Comparison of ENCODE assay signal across 20 cellular contexts in genomic region chr10:88474884-88475844, GRCh38.
DNase-seq lines count a peak whose midpoint lies in the region; ATAC-seq and TF ChIP-seq lines count a peak whose summit lies in the region.
"Had no signal": no experiment of that assay in that cellular context is flagged by ENCODE, and none has a peak within 500 bp of the region (broad histone marks: within the 10 kb centered on the region; RNA-seq: fewer than 3 reads in every experiment).

No MANE protein-coding gene starts in this region.

- H3K36me3 ChIP-seq in heart left ventricle (no peaks in the 10 kb centered on the region), upper lobe of right lung (no peaks in the 10 kb centered on the region)
- H3K36me3 ChIP-seq: neutrophil had no signal

- intact Hi-C loops in heart left ventricle (cut with DNase I): loop anchor here in 1 of 10 donors (5.0 kb wide), 1 partner anchor 77 kb away; no protein-coding TSS in a partner anchor
- intact Hi-C loops in upper lobe of right lung (cut with DNase I): no loop called here

- H3K27ac ChIP-seq in VCaP (peak overlapping the region; percentile 55), heart left ventricle (peak overlapping the region in 10 of 12 donors; percentile 17 to 60 (median 48)), upper lobe of right lung (peak overlapping the region; percentile 39)
- H3K27ac ChIP-seq: HL-60, neutrophil had no signal

- H3K4me1 ChIP-seq in heart left ventricle (peaks cover 0 to 30% (median 5%) of the 10 kb centered on the region in 12 donors), upper lobe of right lung (no peaks in the 10 kb centered on the region)

- TF ChIP-seq CTCF in VCaP (conservative IDR thresholded peaks at IDR 0.05) (no peak), heart left ventricle (IDR thresholded peaks at IDR 0.05) (no peak), omental fat pad (IDR thresholded peaks at IDR 0.05) (no peak), upper lobe of right lung (IDR thresholded peaks at IDR 0.05) (no peak)

- H3K27me3 ChIP-seq in heart left ventricle: no peaks in the 10 kb centered on the region
- no peaks in the 10 kb centered on the region for H3K27me3 ChIP-seq in upper lobe of right lung
- H3K27me3 ChIP-seq: neutrophil had no signal

- DNase-seq in heart left ventricle: peak in 1 of 5 donors; percentile 27
- DNase-seq in omental fat pad (ENCODE audit: low spot score): no peak
- DNase-seq in upper lobe of right lung: no peak
- no peak for DNase-seq in NCI-H345 treated with DMSO at 0.1 percent for 48 hours (lab: John Stamatoyannopoulos, UW; ENCODE audit: unreplicated experiment)
- no peak for DNase-seq in amniotic stem cell (lab: John Stamatoyannopoulos, UW)
- DNase-seq in ecto neural progenitor cell (ENCODE audit: low spot score): no peak
- DNase-seq: activated CD4-positive, alpha-beta T cell treated with anti-CD3 and anti-CD28 coated beads for 1 hour; activated CD8-positive, alpha-beta T cell treated with anti-CD3 and anti-CD28 coated beads, Interleukin-2, amount 10 ng/mL, durations not matched to agents 7 days and 5 days; activated gamma-delta T cell treated with Interleukin-2 at 50 U/mL for 16 hours; CD4-positive, CD25-positive, alpha-beta regulatory T cell; GOT3; NCI-H524 treated with DMSO at 0.1 percent for 48 hours; SHP77 treated with DMSO at 0.1 percent for 48 hours; stimulated activated CD4-positive, alpha-beta T cell treated with anti-CD3 and anti-CD28 coated beads, Interleukin-4, amount 100 ng/mL, for 24 hours; stimulated activated naive CD8-positive, alpha-beta T cell treated with anti-CD3 and anti-CD28 coated beads, Interleukin-15, amount 100 ng/mL, for 72 hours; T-cell had no signal

- peak overlapping the region in 1 of 12 donors; percentile 9 for H3K4me3 ChIP-seq in heart left ventricle
- H3K4me3 ChIP-seq in upper lobe of right lung: no peak overlapping the region

- TF ChIP-seq POLR2A in heart left ventricle (IDR thresholded peaks at IDR 0.05): no peak

- H3K9me3 ChIP-seq in heart left ventricle (no peaks in the 10 kb centered on the region), upper lobe of right lung (no peaks in the 10 kb centered on the region)
- H3K9me3 ChIP-seq: neutrophil had no signal

- WGBS in heart left ventricle, 4 donors: 38 to 54% (median 48%) methylated on average over 7 of the region's 7 CpGs

- peak in 3 of 4 donors; percentile 33 to 81 (median 65) for ATAC-seq in heart left ventricle
- ATAC-seq in omental fat pad (ENCODE audit: low FRiP score): peak; percentile 59
- peak; percentile 54 for ATAC-seq in upper lobe of right lung
- ATAC-seq: activated CD8-positive, alpha-beta T cell treated with anti-CD3 and anti-CD28 coated beads, Interleukin-2, amount 10 ng/mL, durations not matched to agents 7 days and 5 days; HepG2; stimulated activated naive CD8-positive, alpha-beta T cell treated with anti-CD3 and anti-CD28 coated beads, Interleukin-15, amount 100 ng/mL, for 72 hours; T-cell had no signal
